22 cellular contexts compared by ENCODE assay signal in the genomic region with DNA sequence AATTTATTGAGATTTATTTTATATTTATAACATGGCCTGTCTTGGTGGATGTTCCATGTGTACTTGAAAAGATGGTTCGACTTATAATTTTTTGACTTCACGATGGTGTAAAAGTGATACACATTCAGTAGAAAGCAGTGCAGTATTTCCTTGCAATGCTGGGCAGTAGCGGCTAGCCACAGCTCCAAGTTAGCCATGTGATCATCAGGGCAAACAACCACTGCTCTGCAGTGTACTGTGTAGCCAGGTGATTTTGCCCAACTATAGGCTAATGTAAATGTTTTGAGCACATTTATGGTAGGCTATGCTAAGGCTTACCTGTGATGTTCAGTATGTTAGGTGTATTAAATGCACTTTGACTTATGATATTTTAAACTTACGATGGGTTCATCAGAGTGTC.
"Had no signal": no experiment of that assay in that cellular context is flagged by ENCODE, and none has a peak within 500 bp of the region (broad histone marks: within the 10 kb centered on the region; RNA-seq: fewer than 3 reads in every experiment).

No MANE protein-coding gene starts in this region.

- H3K27ac Mint-ChIP-seq: IgD-negative memory B cell, T-cell had no signal

- H3K4me3 Mint-ChIP-seq: IgD-negative memory B cell, T-cell had no signal

- H3K4me2 ChIP-seq: KMS-11, SK-N-SH had no signal

- ATAC-seq: K562, T-cell had no signal

- FAIRE-seq: K562 had no signal

- H3K27me3 Mint-ChIP-seq: IgD-negative memory B cell, T-cell had no signal

- DNase-seq: Kasumi-1, MM.1S, NCI-H1092 treated with DMSO at 0.1 percent for 48 hours, NCI-H1436, NCI-H187, NCI-H2029, NCI-H2081 treated with DMSO at 0.1 percent for 48 hours, NCI-H2171, NCI-H226, NCI-H446, NCI-H510A, NCI-H524 treated with DMSO at 0.1 percent for 48 hours, NCI-H69, NCI-H774, SHP77, SK-N-SH, SW 1271, T-cell had no signal

- H3K9ac ChIP-seq: KMS-11, SK-N-SH had no signal

- H3K4me3 ChIP-seq: K562 had no signal

- H3K9me3 Mint-ChIP-seq: IgD-negative memory B cell, T-cell had no signal

- H3K27ac ChIP-seq: KMS-11, RWPE1 had no signal
